Comparison of ENCODE assay signal across 9 cellular contexts in genomic region chr1:15939181-15940109, GRCh38. TPM values are rescaled to one million over a fixed set of nuclear protein-coding genes. Genes with fewer than 3 reads are reported as not detected.
DNase-seq lines count a peak whose midpoint lies in the region; ATAC-seq and TF ChIP-seq lines count a peak whose summit lies in the region.
"Had no signal": no experiment of that assay in that cellular context is flagged by ENCODE, and none has a peak within 500 bp of the region (broad histone marks: within the 10 kb centered on the region; RNA-seq: fewer than 3 reads in every experiment).

No MANE protein-coding gene starts in this region.

- H3K27ac ChIP-seq in heart left ventricle, result peak overlapping the region in 7 of 12 donors; percentile 22 to 43 (median 32)
- H3K27ac ChIP-seq: KMS-11 had no signal

- no peak overlapping the region for H3K4me3 Mint-ChIP-seq in activated CD4-positive, alpha-beta memory T cell treated with anti-CD3 and anti-CD28 coated beads for 36 hours

- H3K27ac Mint-ChIP-seq in activated CD4-positive, alpha-beta memory T cell treated with anti-CD3 and anti-CD28 coated beads for 36 hours, result peak overlapping the region; percentile 61

- no peaks in the 10 kb centered on the region for H3K27me3 Mint-ChIP-seq in activated CD4-positive, alpha-beta memory T cell treated with anti-CD3 and anti-CD28 coated beads for 36 hours

- H3K4me1 ChIP-seq in heart left ventricle, result peaks cover 0 to 15% (median 2%) of the 10 kb centered on the region in 12 donors

- no peak overlapping the region for H3K4me3 ChIP-seq in heart left ventricle

- no peaks in the 10 kb centered on the region for H3K9me3 ChIP-seq in heart left ventricle

- DNase-seq in EL, result peak; percentile 52
- DNase-seq in activated CD4-positive, alpha-beta memory T cell treated with anti-CD3 and anti-CD28 coated beads for 36 hours, result no peak
- DNase-seq in heart left ventricle, result peak in 2 of 5 donors; percentile 28 to 71
- no peak for DNase-seq in sciatic nerve (ENCODE audit: low spot score)
- DNase-seq in NCI-H2029 treated with DMSO at 0.1 percent for 48 hours (lab: John Stamatoyannopoulos, UW), result no peak
- no peak for DNase-seq in GF-D8 (lab: John Stamatoyannopoulos, UW)

- H3K27me3 ChIP-seq in heart left ventricle, result no peaks in the 10 kb centered on the region

- H3K4me1 Mint-ChIP-seq in activated CD4-positive, alpha-beta memory T cell treated with anti-CD3 and anti-CD28 coated beads for 36 hours (ENCODE audit: low read depth), result peaks cover 10% of the 10 kb centered on the region

- no peak for TF ChIP-seq CTCF in heart left ventricle (IDR thresholded peaks at IDR 0.05)

- WGBS in heart left ventricle, 4 donors, result 54 to 62% (median 58%) methylated on average over 17 of the region's 17 CpGs

- peaks cover 50% of the 10 kb centered on the region for H3K36me3 Mint-ChIP-seq in activated CD4-positive, alpha-beta memory T cell treated with anti-CD3 and anti-CD28 coated beads for 36 hours

- CTCF ChIA-PET in activated CD4-positive, alpha-beta memory T cell treated with anti-CD3 and anti-CD28 coated beads for 36 hours (lab: Charles Lee), result no interaction called here

- intact Hi-C loops in activated CD4-positive, alpha-beta memory T cell treated with anti-CD3 and anti-CD28 coated beads for 36 hours (cut with micrococcal nuclease), result no loop called here
- intact Hi-C loops in heart left ventricle (cut with DNase I), result no loop called here
- intact Hi-C loops in sciatic nerve (cut with DNase I), result loop anchor here (10.0 kb wide), 1 partner anchor 85 kb away; no protein-coding TSS in a partner anchor

- ATAC-seq in heart left ventricle (peak in 3 of 4 donors; percentile 16 to 40 (median 24)), sciatic nerve (peak; percentile 29), GM18502 (IDR thresholded peaks at IDR 0.05; ENCODE audit: poor library complexity, unreplicated experiment) (no peak), HG03520 (IDR thresholded peaks at IDR 0.05; ENCODE audit: unreplicated experiment) (no peak)

- POLR2A ChIA-PET in activated CD4-positive, alpha-beta memory T cell treated with anti-CD3 and anti-CD28 coated beads for 36 hours (lab: Charles Lee), result no interaction called here

- no peak for TF ChIP-seq POLR2A in heart left ventricle (IDR thresholded peaks at IDR 0.05)

- no peaks in the 10 kb centered on the region for H3K9me3 Mint-ChIP-seq in activated CD4-positive, alpha-beta memory T cell treated with anti-CD3 and anti-CD28 coated beads for 36 hours

- H3K36me3 ChIP-seq in heart left ventricle, result peaks cover 0 to 100% (median 98%) of the 10 kb centered on the region in 9 donors

RNA-seq across cellular contexts. Expression of gene ZBTB17, which starts 36.5 kb away (rescaled TPM):
- total RNA-seq in activated CD4-positive, alpha-beta memory T cell treated with anti-CD3 and anti-CD28 coated beads for 36 hours, result 10 to 100 TPM; 52.7 to 58.8 TPM
- total RNA-seq in heart left ventricle (10 to 100 TPM; 14.5 to 29.2 (median 20.7) TPM), sciatic nerve (37.7 TPM)
- polyA plus RNA-seq in heart left ventricle, result 10 to 100 TPM; 26.5 to 28.2 TPM

Comparison
In these comparisons a context has a peak if more than half of its experiments do, and no peak if none do; other contexts are left out.
1. ATAC-seq: peak in heart left ventricle (3 of 4) and sciatic nerve (single experiment); none in GM18502 (single experiment) and HG03520 (single experiment).